ENCODE assay signal across 20 cellular contexts in the genomic region with DNA sequence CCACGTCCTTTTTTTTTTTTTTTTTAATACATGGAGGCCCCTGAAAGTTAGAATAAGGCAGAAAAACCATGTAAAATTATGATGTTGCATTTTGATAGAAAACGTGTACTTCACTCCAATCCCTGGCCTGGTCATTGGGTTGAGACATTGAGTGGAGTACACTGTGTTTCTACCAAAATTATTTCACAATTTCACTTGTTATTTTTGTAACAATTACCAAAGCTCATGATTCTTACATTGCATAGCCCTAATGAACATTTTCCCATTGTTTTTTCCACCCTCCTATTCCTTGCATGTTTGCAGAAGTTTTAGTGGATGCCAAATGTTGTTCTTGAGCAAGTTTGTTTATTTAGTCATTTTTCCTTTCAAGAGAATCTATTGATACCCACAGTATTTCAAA. TPM values are rescaled to one million over a fixed set of nuclear protein-coding genes. Genes with fewer than 3 reads are reported as not detected.
"Had no signal": no experiment of that assay in that cellular context is flagged by ENCODE, and none has a peak within 500 bp of the region (broad histone marks: within the 10 kb centered on the region; RNA-seq: fewer than 3 reads in every experiment).

No MANE protein-coding gene starts in this region.

- H3K27ac ChIP-seq: colonic mucosa, VCaP had no signal

- H3K9me3 ChIP-seq: colonic mucosa, heart right ventricle had no signal

- H3K27me3 ChIP-seq: colonic mucosa, heart right ventricle had no signal

- H3K4me1 ChIP-seq: colonic mucosa had no signal

- H3K36me3 ChIP-seq: colonic mucosa, heart right ventricle had no signal

- ATAC-seq: activated naive CD8-positive, alpha-beta T cell treated with anti-CD3 and anti-CD28 coated beads, Interleukin-2, amount 50 U/mL, for 24 hours; activated T-helper 17 cell treated with anti-CD3 and anti-CD28 coated beads, Interleukin-2, amount 50 U/mL, for 72 hours; esophagus mucosa; SK-N-SH treated with all-trans-retinoic acid at 6 μM for 48 hours; stimulated activated naive CD8-positive, alpha-beta T cell treated with anti-CD3 and anti-CD28 coated beads, Interleukin-15, Interleukin-2, amounts not matched to agents 100 U/mL and 50 U/mL, for 24 hours had no signal

- DNase-seq: activated CD4-positive, alpha-beta T cell treated with anti-CD3 and anti-CD28 coated beads for 1 hour; activated CD4-positive, alpha-beta T cell treated with anti-CD3 and anti-CD28 coated beads, Interleukin-2, amount 50 U/mL, for 4 hours; activated naive CD4-positive, alpha-beta T cell treated with Interleukin-2 at 50 U/mL for 16 hours; activated naive CD8-positive, alpha-beta T cell treated with anti-CD3 and anti-CD28 coated beads, Interleukin-2, amount 50 U/mL, for 24 hours; activated T-cell treated with anti-CD3 and anti-CD28 coated beads for 4 hours; caudate nucleus; colonic mucosa; foreskin melanocyte; heart right ventricle; left cardiac atrium; midbrain; stimulated activated CD4-positive, alpha-beta T cell treated with anti-CD3 and anti-CD28 coated beads, Interleukin-4, amount 100 ng/mL, for 4 hours; stimulated activated CD8-positive, alpha-beta memory T cell treated with anti-CD3 and anti-CD28 coated beads, Interleukin-4, amount 100 ng/mL, for 48 hours; stimulated activated naive CD8-positive, alpha-beta T cell treated with anti-CD3 and anti-CD28 coated beads, Interleukin-15, Interleukin-2, amounts not matched to agents 100 U/mL and 50 U/mL, for 24 hours; T-helper 1 cell had no signal

- H3K4me3 ChIP-seq: colonic mucosa, heart right ventricle, skin epidermis had no signal

RNA-seq across cellular contexts. Expression of a gene that starts 21.9 kb away (rescaled TPM):
- total RNA-seq: activated T-helper 17 cell treated with anti-CD3 and anti-CD28 coated beads, Interleukin-2, amount 50 U/mL, for 72 hours had no signal
